In the genomic region with DNA sequence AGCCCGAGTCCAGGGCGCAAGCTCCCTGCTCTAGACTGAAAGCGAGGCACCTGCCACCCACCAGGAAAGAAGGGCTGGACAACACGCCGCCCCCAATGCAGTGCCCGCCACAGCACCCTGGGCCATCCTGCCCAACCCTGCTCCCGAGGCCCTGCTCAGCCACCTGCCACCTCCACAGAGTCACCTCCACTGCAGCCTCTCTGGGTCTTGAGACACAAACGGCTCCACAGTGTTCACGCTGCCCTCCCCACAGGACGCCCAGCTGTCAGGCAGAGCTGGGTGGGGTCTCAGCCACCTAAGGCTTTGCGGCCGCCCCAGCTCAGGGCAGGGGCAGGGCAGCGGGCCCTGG, we compare ENCODE assay signal across 27 cellular contexts. TPM values are rescaled to one million over a fixed set of nuclear protein-coding genes. Genes with fewer than 3 reads are reported as not detected.
DNase-seq lines count a peak whose midpoint lies in the region; ATAC-seq, FAIRE-seq and TF ChIP-seq lines count a peak whose summit lies in the region.
"Had no signal": no experiment of that assay in that cellular context is flagged by ENCODE, and none has a peak within 500 bp of the region (broad histone marks: within the 10 kb centered on the region; RNA-seq: fewer than 3 reads in every experiment).

No MANE protein-coding gene starts in this region.

- H3K4me3 Mint-ChIP-seq in stimulated activated naive B cell treated with anti-CD40 and anti-IgM and Interleukin-4, amounts not matched to agents 10 μg/mL and 1 μg/mL and 100 μg/mL, for 72 hours = no peak overlapping the region
- H3K4me3 Mint-ChIP-seq: CD4-positive, CD25-positive, alpha-beta regulatory T cell; CD8-positive, alpha-beta memory T cell; GM23338; HFFc6 had no signal

- no peak overlapping the region for H4K91ac ChIP-seq in H1 (replicated peaks; ENCODE audit: insufficient read length, low read length)

- H3K56ac ChIP-seq in H1 (replicated peaks; ENCODE audit: insufficient read length, low read depth, low read length) = no peak overlapping the region

- no peaks in the 10 kb centered on the region for H3K9me2 ChIP-seq in PC-3 (replicated peaks; ENCODE audit: low read length)

- H3K23me2 ChIP-seq in H1 (ENCODE audit: low read depth, low read length) = no peaks in the 10 kb centered on the region

- no peaks in the 10 kb centered on the region for H3F3A ChIP-seq in PC-3 (ENCODE audit: low read length, unreplicated experiment)

- H4K20me1 ChIP-seq in BLaER1 (peaks cover 59% of the 10 kb centered on the region), H1 (replicated peaks in 1 of 2; ENCODE audit: control insufficient read depth in 1 of 2, insufficient read depth in 2 of 2, low read length in 2 of 2) (peaks cover 5 to 17% of the 10 kb centered on the region in 2 experiments), PC-3 (ENCODE audit: low read length) (no peaks in the 10 kb centered on the region)

- H3K9me3 ChIP-seq in BLaER1 (no peaks in the 10 kb centered on the region), RWPE2 (ENCODE audit: severe bottlenecking) (no peaks in the 10 kb centered on the region), H1 (ENCODE audit: insufficient read depth in 2 of 2, low read depth in 1 of 2, low read length in 1 of 2) (no peaks in the 10 kb centered on the region), PC-3 (ENCODE audit: low read length) (no peaks in the 10 kb centered on the region)

- H3K27me3 Mint-ChIP-seq in stimulated activated naive B cell treated with anti-CD40 and anti-IgM and Interleukin-4, amounts not matched to agents 10 μg/mL and 1 μg/mL and 100 μg/mL, for 72 hours = no peaks in the 10 kb centered on the region
- H3K27me3 Mint-ChIP-seq: CD4-positive, CD25-positive, alpha-beta regulatory T cell; CD8-positive, alpha-beta memory T cell had no signal

- H2BK15ac ChIP-seq in H1 (ENCODE audit: low read length) = no peak overlapping the region

- H2AK5ac ChIP-seq in H1 (ENCODE audit: low read depth, low read length) = no peak overlapping the region

- peak overlapping the region; percentile 71; the same call in 1 of the 2 replicates for H4K8ac ChIP-seq in H1 (ENCODE audit: extremely low read depth, insufficient read depth, low read length)

- H3K18ac ChIP-seq in H1 (ENCODE audit: extremely low read depth, low read length) = no peak overlapping the region

- no peak for TF ChIP-seq EP300 in H1 (IDR thresholded peaks at IDR 0.05; ENCODE audit: borderline replicate concordance in 1 of 2, low read depth in 2 of 2, low read length in 2 of 2)

- no peak for TF ChIP-seq POLR2A in H1 (IDR thresholded peaks at IDR 0.05; ENCODE audit: control extremely low read depth in 1 of 2, low read depth in 2 of 2, low read length in 2 of 2)

- H2BK120ac ChIP-seq in H1 (replicated peaks; ENCODE audit: low read depth, low read length) = no peak overlapping the region

- H3K4ac ChIP-seq in H1 (replicated peaks; ENCODE audit: insufficient read length, low read depth, low read length) = no peak overlapping the region

- DNase-seq in RWPE2 (ENCODE audit: low spot score) (peak; percentile 47), H1 (ENCODE audit: low read depth in 1 of 2, low spot score in 2 of 2) (peak in 1 of 2 experiments; percentile 32), NCI-H345 (lab: John Stamatoyannopoulos, UW) (no peak), PC-3 (no peak), kidney tubule cell (ENCODE audit: low spot score) (no peak)
- no peak for DNase-seq in stimulated activated naive B cell treated with anti-CD40 and anti-IgM and Interleukin-4, amounts not matched to agents 10 μg/mL and 1 μg/mL and 100 μg/mL, for 72 hours
- DNase-seq: 8988T; C1 segment of cervical spinal cord; CD4-positive, CD25-positive, alpha-beta regulatory T cell; CD8-positive, alpha-beta memory T cell; COR-L47; DMS 273 treated with DMSO at 0.1 percent for 48 hours; DMS53; DND-41; EL; H7; HFFc6; IMR-90 had no signal

- H3K9ac ChIP-seq in BLaER1 = no peak overlapping the region
- H3K9ac ChIP-seq in H1 (replicated peaks in 1 of 4; ENCODE audit: extremely low read depth in 1 of 4, low read depth in 3 of 4, low read length in 3 of 4) = no peak overlapping the region
- H3K9ac ChIP-seq in PC-3 (ENCODE audit: low read length) = no peak overlapping the region

- H3K4me3 ChIP-seq in BLaER1 (no peak overlapping the region), RWPE2 (ENCODE audit: severe bottlenecking) (no peak overlapping the region), H1 (ENCODE audit: extremely low read depth in 1 of 4, insufficient read depth in 2 of 4, low read depth in 3 of 4, low read length in 4 of 4) (no peak overlapping the region), PC-3 (ENCODE audit: low read length) (no peak overlapping the region)
- H3K4me3 ChIP-seq: GM23338 had no signal

- no peak overlapping the region for H2BK5ac ChIP-seq in H1 (ENCODE audit: low read depth, low read length)

- no peak overlapping the region for H4K5ac ChIP-seq in H1 (ENCODE audit: insufficient read length, low read depth, low read length)

- BruUV-seq in PC-3 (replicated peaks; lab: Mats Ljungman, UMichigan) = no TSS peak

- H3K36me3 Mint-ChIP-seq in stimulated activated naive B cell treated with anti-CD40 and anti-IgM and Interleukin-4, amounts not matched to agents 10 μg/mL and 1 μg/mL and 100 μg/mL, for 72 hours = peaks cover 18 to 34% of the 10 kb centered on the region in 2 donors

- H2AFZ ChIP-seq in H1 (ENCODE audit: low read length) = no peak overlapping the region
- no peak overlapping the region for H2AFZ ChIP-seq in PC-3 (ENCODE audit: low read length)
- H2AFZ ChIP-seq: GM23338 had no signal

- no peaks in the 10 kb centered on the region for H3K9me3 Mint-ChIP-seq in stimulated activated naive B cell treated with anti-CD40 and anti-IgM and Interleukin-4, amounts not matched to agents 10 μg/mL and 1 μg/mL and 100 μg/mL, for 72 hours
- H3K9me3 Mint-ChIP-seq: CD4-positive, CD25-positive, alpha-beta regulatory T cell; CD8-positive, alpha-beta memory T cell; GM23338; HFFc6 had no signal

- WGBS in H1 (ENCODE audit: extremely low coverage in 1 of 2, insufficient coverage in 1 of 2, insufficient read length in 1 of 2, insufficient replicate concordance in 2 of 2, low coverage in 1 of 2, low lambda C conversion rate in 2 of 2, missing lambda C conversion rate in 1 of 2), 2 experiments = 88% methylated on average over 11 of the region's 13 CpGs; no CpG with 5 or more reads in 1 of the 2 experiments

- FAIRE-seq in H1 (lab: Jason Lieb, UNC) = no peak
- FAIRE-seq: GM12891, GM19239, HTR-8/SVneo had no signal

- POLR2A ChIA-PET in H1 (lab: Charles Lee; ENCODE audit: partially characterized antibody) = interaction anchor here (0.7 to 1.2 kb wide), 3 partner anchors 8 to 23 kb away, joined by 3 read pairs; no protein-coding TSS in a partner anchor
- POLR2A ChIA-PET in PC-3 (lab: Charles Lee; ENCODE audit: unreplicated experiment) = no interaction called here

- TF ChIP-seq CTCF in RWPE2 (IDR thresholded peaks at IDR 0.05; ENCODE audit: poor library complexity, severe bottlenecking) = no peak
- no peak for TF ChIP-seq CTCF in H1 (IDR thresholded peaks at IDR 0.05; ENCODE audit: control extremely low read depth in 1 of 3, insufficient read depth in 1 of 3, low read depth in 1 of 3, low read length in 3 of 3)
- TF ChIP-seq CTCF in PC-3 (conservative IDR thresholded peaks at IDR 0.05; ENCODE audit: low read depth, low read length) = no peak

- H3K4me1 Mint-ChIP-seq in stimulated activated naive B cell treated with anti-CD40 and anti-IgM and Interleukin-4, amounts not matched to agents 10 μg/mL and 1 μg/mL and 100 μg/mL, for 72 hours = peaks cover 17 to 26% of the 10 kb centered on the region in 2 donors

- no peak overlapping the region for H2BK12ac ChIP-seq in H1 (ENCODE audit: low read depth, low read length)

- TF ChIP-seq RAD21 in H1 (IDR thresholded peaks at IDR 0.05 in 1 of 2, conservative IDR thresholded peaks at IDR 0.05 in 1 of 2; ENCODE audit: low read depth in 2 of 2, low read length in 2 of 2) = no peak

- H3K27me3 ChIP-seq in BLaER1 = no peaks in the 10 kb centered on the region
- H3K27me3 ChIP-seq in RWPE2 (ENCODE audit: insufficient read depth, poor library complexity, severe bottlenecking) = no peaks in the 10 kb centered on the region
- no peaks in the 10 kb centered on the region for H3K27me3 ChIP-seq in H1 (replicated peaks in 1 of 4; ENCODE audit: control insufficient read depth in 3 of 4, extremely low read depth in 1 of 4, insufficient read depth in 3 of 4, low read length in 3 of 4)
- H3K27me3 ChIP-seq in PC-3 (ENCODE audit: low read length) = no peaks in the 10 kb centered on the region

- no peak overlapping the region for H3K23ac ChIP-seq in H1 (ENCODE audit: insufficient read length)

- peak overlapping the region; percentile 99 for H3K27ac ChIP-seq in BLaER1
- H3K27ac ChIP-seq in RWPE2 (ENCODE audit: poor library complexity, severe bottlenecking) = no peak overlapping the region
- no peak overlapping the region for H3K27ac ChIP-seq in H1 (ENCODE audit: low read depth, low read length)
- H3K27ac ChIP-seq in PC-3 (ENCODE audit: low read length) = no peak overlapping the region

- CTCF ChIA-PET in H1 (lab: Charles Lee; ENCODE audit: partially characterized antibody) = no interaction called here
- CTCF ChIA-PET in PC-3 (lab: Charles Lee) = no interaction called here

- peaks cover 67% of the 10 kb centered on the region for H3K36me3 ChIP-seq in BLaER1
- H3K36me3 ChIP-seq in RWPE2 (ENCODE audit: low read depth) = no peaks in the 10 kb centered on the region
- H3K36me3 ChIP-seq in H1 (ENCODE audit: control insufficient read depth in 2 of 4, insufficient read depth in 4 of 4, low read length in 3 of 4) = peaks cover 0 to 17% (median under 1%) of the 10 kb centered on the region in 4 experiments; a peak in 4 of 8 replicates
- no peaks in the 10 kb centered on the region for H3K36me3 ChIP-seq in PC-3 (ENCODE audit: low read depth, low read length)

- H3K79me2 ChIP-seq in H1 (ENCODE audit: control insufficient read depth in 1 of 2, insufficient read depth in 2 of 2, low read length in 2 of 2) = peaks cover 0 to 44% of the 10 kb centered on the region in 2 experiments; a peak in 2 of 4 replicates
- peaks cover 17% of the 10 kb centered on the region; the same call in 1 of the 2 replicates for H3K79me2 ChIP-seq in PC-3 (ENCODE audit: low read length)

- peaks cover 59% of the 10 kb centered on the region for H3K4me1 ChIP-seq in BLaER1
- H3K4me1 ChIP-seq in RWPE2 (ENCODE audit: insufficient read depth, poor library complexity, severe bottlenecking) = no peaks in the 10 kb centered on the region
- H3K4me1 ChIP-seq in H1 (replicated peaks in 1 of 4; ENCODE audit: control insufficient read depth in 3 of 4, insufficient read depth in 4 of 4, low read length in 3 of 4) = no peaks in the 10 kb centered on the region
- no peaks in the 10 kb centered on the region; the same call in 1 of the 2 replicates for H3K4me1 ChIP-seq in PC-3 (ENCODE audit: insufficient read depth, low read length)

- H3K79me1 ChIP-seq in H1 (ENCODE audit: low read depth, low read length) = peaks cover 21% of the 10 kb centered on the region

- peak overlapping the region; percentile 54 for H3K27ac Mint-ChIP-seq in stimulated activated naive B cell treated with anti-CD40 and anti-IgM and Interleukin-4, amounts not matched to agents 10 μg/mL and 1 μg/mL and 100 μg/mL, for 72 hours
- H3K27ac Mint-ChIP-seq: CD4-positive, CD25-positive, alpha-beta regulatory T cell; GM23338; HFFc6 had no signal

- intact Hi-C loops in PC-3 (cut with micrococcal nuclease) = no loop called here

- no peak overlapping the region for H3K14ac ChIP-seq in H1 (ENCODE audit: insufficient read length)

- ATAC-seq in RWPE2 (ENCODE audit: low read depth) = no peak
- ATAC-seq in stimulated activated naive B cell treated with anti-CD40 and anti-IgM and Interleukin-4, amounts not matched to agents 10 μg/mL and 1 μg/mL and 100 μg/mL, for 72 hours (replicated peaks) = no peak
- no peak for ATAC-seq in PC-3
- ATAC-seq: GM23338, HCT116 had no signal

- H3K4me2 ChIP-seq in BLaER1 = no peak overlapping the region
- no peak overlapping the region for H3K4me2 ChIP-seq in H1 (ENCODE audit: insufficient read depth in 1 of 2, low read depth in 2 of 2, low read length in 2 of 2)
- H3K4me2 ChIP-seq in PC-3 (ENCODE audit: low read length) = no peak overlapping the region
- H3K4me2 ChIP-seq: GM23338 had no signal

- H2BK20ac ChIP-seq in H1 (ENCODE audit: low read length) = no peak overlapping the region

RNA-seq across cellular contexts. Expression of gene CLCN7, which starts 9.3 kb away (rescaled TPM):
- 76.5 and 81.5 TPM in 2 replicates for total RNA-seq in H1 (2021; fragmentation: NEBNext Ultra II Directional; extraction: Animal tissue kit (Norgen Biotek cat#: 25700))
- polyA plus RNA-seq in H1 (2011; rRNA removed) = 38.6 and 79.6 TPM in 2 replicates
- polyA plus RNA-seq in H1 (2011; cell fraction: cytosol; rRNA removed) = 41.1 TPM
- polyA plus RNA-seq in H1 (2011; cell fraction: nucleus; rRNA removed) = 372 TPM
- polyA plus RNA-seq in H1 (2012, experiment 1 of 2) = 64.4 to 95.0 TPM (median 79.5 TPM) in 4 replicates
- polyA plus RNA-seq in H1 (2012, experiment 2 of 2) = 57.4 TPM
- polyA plus RNA-seq in H1 (2013, experiment 1 of 2) = 61.1 TPM
- polyA plus RNA-seq in H1 (2013, experiment 2 of 2) = 57.1 TPM
- polyA minus RNA-seq in H1 (2011; rRNA and poly(A)+ RNA removed) = 30.3 and 38.3 TPM in 2 replicates
- 33.2 TPM for polyA minus RNA-seq in H1 (2011; cell fraction: cytosol; rRNA and poly(A)+ RNA removed)
- 76.7 TPM for polyA minus RNA-seq in H1 (2011; cell fraction: nucleus; rRNA and poly(A)+ RNA removed)
- 48.2 and 66.6 TPM in 2 replicates for total RNA-seq in PC-3 (2014; rRNA removed)

RNA-seq across cellular contexts. Expression of gene CCDC154, which starts 21.2 kb away (rescaled TPM):
- total RNA-seq in H1 (2021; fragmentation: NEBNext Ultra II Directional; extraction: Animal tissue kit (Norgen Biotek cat#: 25700)) = 0.88 and 1.3 TPM in 2 replicates
- polyA plus RNA-seq in H1 (2011; rRNA removed) = 0.15 and 0.58 TPM in 2 replicates
- polyA plus RNA-seq in H1 (2011; cell fraction: cytosol; rRNA removed) = 0.56 TPM
- 2.4 TPM for polyA plus RNA-seq in H1 (2011; cell fraction: nucleus; rRNA removed)
- 0.43 to 1.3 TPM (median 0.79 TPM) in 4 replicates for polyA plus RNA-seq in H1 (2012, experiment 1 of 2)
- 0.05 TPM for polyA plus RNA-seq in H1 (2012, experiment 2 of 2)
- polyA plus RNA-seq in H1 (2013, experiment 1 of 2) = 0.16 TPM
- polyA plus RNA-seq in H1 (2013, experiment 2 of 2) = 0.13 TPM
- not detected in 2 replicates for polyA minus RNA-seq in H1 (2011; rRNA and poly(A)+ RNA removed)
- polyA minus RNA-seq in H1 (2011; cell fraction: cytosol; rRNA and poly(A)+ RNA removed) = not detected
- polyA minus RNA-seq in H1 (2011; cell fraction: nucleus; rRNA and poly(A)+ RNA removed) = not detected
- total RNA-seq in PC-3 (2014; rRNA removed) = not detected in 2 replicates
- total RNA-seq: GM23338, H7, IMR-90 had no signal
- polyA plus RNA-seq: CD4-positive, CD25-positive, alpha-beta regulatory T cell; CD8-positive, alpha-beta memory T cell had no signal

RNA-seq across cellular contexts. Expression of gene PTX4, which starts 23.2 kb away (rescaled TPM):
- not detected in 2 replicates for total RNA-seq in H1 (2021; fragmentation: NEBNext Ultra II Directional; extraction: Animal tissue kit (Norgen Biotek cat#: 25700))
- polyA plus RNA-seq in H1 (2011; rRNA removed) = not detected in 2 replicates
- polyA plus RNA-seq in H1 (2011; cell fraction: cytosol; rRNA removed) = 0.10 TPM
- 0.10 TPM for polyA plus RNA-seq in H1 (2011; cell fraction: nucleus; rRNA removed)
- polyA plus RNA-seq in H1 (2012, experiment 1 of 2) = not detected in 4 replicates
- not detected for polyA plus RNA-seq in H1 (2012, experiment 2 of 2)
- polyA plus RNA-seq in H1 (2013, experiment 1 of 2) = 0.14 TPM
- polyA plus RNA-seq in H1 (2013, experiment 2 of 2) = 0.04 TPM
- polyA minus RNA-seq in H1 (2011; rRNA and poly(A)+ RNA removed) = 0.13 TPM in 1 of 2 replicates, not detected in the other
- polyA minus RNA-seq in H1 (2011; cell fraction: cytosol; rRNA and poly(A)+ RNA removed) = not detected
- polyA minus RNA-seq in H1 (2011; cell fraction: nucleus; rRNA and poly(A)+ RNA removed) = not detected
- total RNA-seq in PC-3 (2014; rRNA removed) = 0.22 and 0.40 TPM in 2 replicates
- total RNA-seq: A673; CD4-positive, CD25-positive, alpha-beta regulatory T cell; CD8-positive, alpha-beta memory T cell; GM23338; H7; IMR-90 had no signal
- polyA plus RNA-seq: AG04450; CD4-positive, CD25-positive, alpha-beta regulatory T cell; CD8-positive, alpha-beta memory T cell; GM23338 had no signal

RNA-seq across cellular contexts. Expression of gene TELO2, which starts 27.6 kb away (rescaled TPM):
- 64.8 and 66.4 TPM in 2 replicates for total RNA-seq in H1 (2021; fragmentation: NEBNext Ultra II Directional; extraction: Animal tissue kit (Norgen Biotek cat#: 25700))
- 39.3 and 72.9 TPM in 2 replicates for polyA plus RNA-seq in H1 (2011; rRNA removed)
- polyA plus RNA-seq in H1 (2011; cell fraction: cytosol; rRNA removed) = 61.2 TPM
- polyA plus RNA-seq in H1 (2011; cell fraction: nucleus; rRNA removed) = 382 TPM
- polyA plus RNA-seq in H1 (2012, experiment 1 of 2) = 39.6 to 74.2 TPM (median 66.1 TPM) in 4 replicates
- polyA plus RNA-seq in H1 (2012, experiment 2 of 2) = 42.5 TPM
- polyA plus RNA-seq in H1 (2013, experiment 1 of 2) = 37.6 TPM
- 33.1 TPM for polyA plus RNA-seq in H1 (2013, experiment 2 of 2)
- polyA minus RNA-seq in H1 (2011; rRNA and poly(A)+ RNA removed) = 12.1 and 13.9 TPM in 2 replicates
- 34.6 TPM for polyA minus RNA-seq in H1 (2011; cell fraction: cytosol; rRNA and poly(A)+ RNA removed)
- 65.3 TPM for polyA minus RNA-seq in H1 (2011; cell fraction: nucleus; rRNA and poly(A)+ RNA removed)
- 37.8 and 61.3 TPM in 2 replicates for total RNA-seq in PC-3 (2014; rRNA removed)

RNA-seq across cellular contexts. Expression of gene PERCC1, which starts 34.7 kb away (rescaled TPM):
- total RNA-seq in H1 (2021; fragmentation: NEBNext Ultra II Directional; extraction: Animal tissue kit (Norgen Biotek cat#: 25700)) = not detected in 2 replicates
- not detected in 2 replicates for polyA plus RNA-seq in H1 (2011; rRNA removed)
- polyA plus RNA-seq in H1 (2011; cell fraction: cytosol; rRNA removed) = not detected
- polyA plus RNA-seq in H1 (2011; cell fraction: nucleus; rRNA removed) = not detected
- polyA plus RNA-seq in H1 (2012, experiment 1 of 2) = not detected in 4 replicates
- polyA plus RNA-seq in H1 (2012, experiment 2 of 2) = not detected
- not detected for polyA plus RNA-seq in H1 (2013, experiment 1 of 2)
- polyA plus RNA-seq in H1 (2013, experiment 2 of 2) = not detected
- not detected in 2 replicates for polyA minus RNA-seq in H1 (2011; rRNA and poly(A)+ RNA removed)
- polyA minus RNA-seq in H1 (2011; cell fraction: cytosol; rRNA and poly(A)+ RNA removed) = not detected
- polyA minus RNA-seq in H1 (2011; cell fraction: nucleus; rRNA and poly(A)+ RNA removed) = not detected
- total RNA-seq in PC-3 (2014; rRNA removed) = not detected in 2 replicates
- total RNA-seq: A673; CD4-positive, CD25-positive, alpha-beta regulatory T cell; G401; GM23338; H7; HFFc6; IMR-90 had no signal
- polyA plus RNA-seq: AG04450; CD4-positive, CD25-positive, alpha-beta regulatory T cell; CD8-positive, alpha-beta memory T cell; GM23338; IMR-90 had no signal
